In genomic region chr18:9679125-9679524, GRCh38 we compare ENCODE assay signal across 31 cellular contexts. TPM values are rescaled to one million over a fixed set of nuclear protein-coding genes. Genes with fewer than 3 reads are reported as not detected.
"Had no signal": no experiment of that assay in that cellular context is flagged by ENCODE, and none has a peak within 500 bp of the region (broad histone marks: within the 10 kb centered on the region; RNA-seq: fewer than 3 reads in every experiment).

No MANE protein-coding gene starts in this region.

- ATAC-seq: activated CD8-positive, alpha-beta T cell treated with anti-CD3 and anti-CD28 coated beads for 36 hours; body of pancreas had no signal

- H3K27me3 ChIP-seq: adrenal gland, body of pancreas, brain microvascular endothelial cell, breast epithelium had no signal

- DNase-seq: activated B cell treated with CpG ODN at 0.5 μM for 24 hours; activated CD4-positive, alpha-beta memory T cell treated with anti-CD3 and anti-CD28 coated beads for 36 hours; activated CD4-positive, alpha-beta T cell treated with anti-CD3 and anti-CD28 coated beads for 4 hours; activated CD4-positive, alpha-beta T cell treated with anti-CD3 and anti-CD28 coated beads, Interleukin-2, amount 10 ng/mL, durations not matched to agents 24 days and 14 days; activated CD4-positive, alpha-beta T cell treated with anti-CD3 and anti-CD28 coated beads, Interleukin-2, amount 50 U/mL, for 1 hour; activated CD4-positive, alpha-beta T cell treated with anti-CD3 and anti-CD28 coated beads, Interleukin-2, amount 50 U/mL, for 4 hours; activated CD4-positive, CD25-positive, alpha-beta regulatory T cell treated with anti-CD3 and anti-CD28 coated beads, Interleukin-2, amount 50 U/mL, for 72 hours; activated CD8-positive, alpha-beta memory T cell treated with anti-CD3 and anti-CD28 coated beads, Interleukin-2, amount 50 U/mL, for 4 hours; activated CD8-positive, alpha-beta T cell treated with anti-CD3 and anti-CD28 coated beads for 36 hours; activated effector memory CD4-positive, alpha-beta T cell treated with Interleukin-2 at 50 U/mL for 16 hours; activated gamma-delta T cell; activated naive CD4-positive, alpha-beta T cell treated with anti-CD3 and anti-CD28 coated beads, Interleukin-2, amount 10 ng/mL, durations not matched to agents 7 days and 5 days; activated naive CD4-positive, alpha-beta T cell treated with Interleukin-2 at 50 U/mL for 16 hours; activated naive CD8-positive, alpha-beta T cell treated with anti-CD3 and anti-CD28 coated beads for 36 hours; activated T-cell treated with anti-CD3 and anti-CD28 coated beads, Interleukin-2, amount 50 U/mL, for 24 hours; activated T-cell treated with anti-CD3 and anti-CD28 coated beads, Interleukin-2, amount 50 U/mL, for 48 hours; adrenal gland; amniotic stem cell; aorta; body of pancreas; brain microvascular endothelial cell; central memory CD4-positive, alpha-beta T cell; T-helper 1 cell; T-helper 2 cell; T-helper 9 cell had no signal

- H3K4me1 Mint-ChIP-seq: activated CD4-positive, alpha-beta T cell treated with anti-CD3 and anti-CD28 coated beads, Interleukin-2, amount 10 ng/mL, durations not matched to agents 24 days and 14 days; activated naive CD4-positive, alpha-beta T cell treated with anti-CD3 and anti-CD28 coated beads, Interleukin-2, amount 10 ng/mL, durations not matched to agents 7 days and 5 days; activated naive CD4-positive, alpha-beta T cell treated with anti-CD3 and anti-CD28 coated beads, Interleukin-2, amount 50 U/mL, for 24 hours; activated naive CD8-positive, alpha-beta T cell treated with anti-CD3 and anti-CD28 coated beads for 36 hours had no signal

- H3K9me3 ChIP-seq: adrenal gland, body of pancreas, breast epithelium had no signal

- H3K9me3 Mint-ChIP-seq: activated B cell treated with CpG ODN at 0.5 μM for 24 hours; activated CD4-positive, alpha-beta memory T cell treated with anti-CD3 and anti-CD28 coated beads for 36 hours; activated CD4-positive, alpha-beta T cell treated with anti-CD3 and anti-CD28 coated beads, Interleukin-2, amount 10 ng/mL, durations not matched to agents 24 days and 14 days; activated CD8-positive, alpha-beta T cell treated with anti-CD3 and anti-CD28 coated beads for 36 hours; activated naive CD4-positive, alpha-beta T cell treated with anti-CD3 and anti-CD28 coated beads, Interleukin-2, amount 10 ng/mL, durations not matched to agents 7 days and 5 days; activated naive CD4-positive, alpha-beta T cell treated with anti-CD3 and anti-CD28 coated beads, Interleukin-2, amount 50 U/mL, for 24 hours; activated naive CD8-positive, alpha-beta T cell treated with anti-CD3 and anti-CD28 coated beads for 36 hours; activated T-cell treated with anti-CD3 and anti-CD28 coated beads, Interleukin-2, amount 50 U/mL, for 24 hours; activated T-helper 2 cell treated with anti-CD3 and anti-CD28 coated beads, Interferon-gamma antibody, Interleukin-2, Interleukin-4, amounts not matched to agents 10 μg/mL and 5 μg/mL and 100 μg/mL, durations not matched to agents 14 hours and 24 hours and 36 hours; T-helper 1 cell treated with Interleukin-12 subunit alpha and Interleukin-12 subunit beta and Interleukin-4 antibody, amounts not matched to agents 30 μg/mL and 1 μg/mL, for 36 hours; T-helper 2 cell treated with Interferon-gamma antibody and Interleukin-4, amounts not matched to agents 5 μg/mL and 100 μg/mL, for 36 hours had no signal

- H3K27me3 Mint-ChIP-seq: activated B cell treated with CpG ODN at 0.5 μM for 24 hours had no signal

- H3K27ac ChIP-seq: adrenal gland, body of pancreas, brain microvascular endothelial cell, breast epithelium, VCaP had no signal

- H3K4me3 Mint-ChIP-seq: activated B cell treated with CpG ODN at 0.5 μM for 24 hours; activated CD4-positive, alpha-beta memory T cell treated with anti-CD3 and anti-CD28 coated beads for 36 hours; activated CD4-positive, alpha-beta T cell treated with anti-CD3 and anti-CD28 coated beads, Interleukin-2, amount 10 ng/mL, durations not matched to agents 24 days and 14 days; activated CD8-positive, alpha-beta T cell treated with anti-CD3 and anti-CD28 coated beads for 36 hours; activated naive CD4-positive, alpha-beta T cell treated with anti-CD3 and anti-CD28 coated beads, Interleukin-2, amount 10 ng/mL, durations not matched to agents 7 days and 5 days; activated naive CD4-positive, alpha-beta T cell treated with anti-CD3 and anti-CD28 coated beads, Interleukin-2, amount 50 U/mL, for 24 hours; activated naive CD8-positive, alpha-beta T cell treated with anti-CD3 and anti-CD28 coated beads for 36 hours; activated T-cell treated with anti-CD3 and anti-CD28 coated beads, Interleukin-2, amount 50 U/mL, for 24 hours; T-helper 1 cell treated with Interleukin-12 subunit alpha and Interleukin-12 subunit beta and Interleukin-4 antibody, amounts not matched to agents 30 μg/mL and 1 μg/mL, for 36 hours; T-helper 2 cell treated with Interferon-gamma antibody and Interleukin-4, amounts not matched to agents 5 μg/mL and 100 μg/mL, for 36 hours had no signal

- H3K4me1 ChIP-seq: breast epithelium had no signal

- H3K27ac Mint-ChIP-seq: activated B cell treated with CpG ODN at 0.5 μM for 24 hours; activated CD4-positive, alpha-beta memory T cell treated with anti-CD3 and anti-CD28 coated beads for 36 hours; activated CD4-positive, alpha-beta T cell treated with anti-CD3 and anti-CD28 coated beads, Interleukin-2, amount 10 ng/mL, durations not matched to agents 24 days and 14 days; activated CD8-positive, alpha-beta T cell treated with anti-CD3 and anti-CD28 coated beads for 36 hours; activated naive CD4-positive, alpha-beta T cell treated with anti-CD3 and anti-CD28 coated beads, Interleukin-2, amount 10 ng/mL, durations not matched to agents 7 days and 5 days; activated naive CD4-positive, alpha-beta T cell treated with anti-CD3 and anti-CD28 coated beads, Interleukin-2, amount 50 U/mL, for 24 hours; activated naive CD8-positive, alpha-beta T cell treated with anti-CD3 and anti-CD28 coated beads for 36 hours; activated T-cell treated with anti-CD3 and anti-CD28 coated beads, Interleukin-2, amount 50 U/mL, for 24 hours; activated T-helper 2 cell treated with anti-CD3 and anti-CD28 coated beads, Interferon-gamma antibody, Interleukin-2, Interleukin-4, amounts not matched to agents 10 μg/mL and 5 μg/mL and 100 μg/mL, durations not matched to agents 14 hours and 24 hours and 36 hours; T-helper 1 cell treated with Interleukin-12 subunit alpha and Interleukin-12 subunit beta and Interleukin-4 antibody, amounts not matched to agents 30 μg/mL and 1 μg/mL, for 36 hours; T-helper 2 cell treated with Interferon-gamma antibody and Interleukin-4, amounts not matched to agents 5 μg/mL and 100 μg/mL, for 36 hours had no signal

- H3K4me3 ChIP-seq: adrenal gland, body of pancreas, breast epithelium had no signal

- H3K36me3 ChIP-seq: adrenal gland, brain microvascular endothelial cell, breast epithelium had no signal

- H3K36me3 Mint-ChIP-seq: activated CD4-positive, alpha-beta memory T cell treated with anti-CD3 and anti-CD28 coated beads for 36 hours; activated naive CD4-positive, alpha-beta T cell treated with anti-CD3 and anti-CD28 coated beads, Interleukin-2, amount 10 ng/mL, durations not matched to agents 7 days and 5 days; activated naive CD4-positive, alpha-beta T cell treated with anti-CD3 and anti-CD28 coated beads, Interleukin-2, amount 50 U/mL, for 24 hours; activated naive CD8-positive, alpha-beta T cell treated with anti-CD3 and anti-CD28 coated beads for 36 hours had no signal

RNA-seq across cellular contexts. Expression of gene RAB31, which starts 29.0 kb away (rescaled TPM):
- total RNA-seq: activated CD4-positive, alpha-beta T cell treated with anti-CD3 and anti-CD28 coated beads, Interleukin-2, amount 10 ng/mL, durations not matched to agents 24 days and 14 days had no signal
